ENCODE assay signal across 13 cellular contexts in the genomic region with DNA sequence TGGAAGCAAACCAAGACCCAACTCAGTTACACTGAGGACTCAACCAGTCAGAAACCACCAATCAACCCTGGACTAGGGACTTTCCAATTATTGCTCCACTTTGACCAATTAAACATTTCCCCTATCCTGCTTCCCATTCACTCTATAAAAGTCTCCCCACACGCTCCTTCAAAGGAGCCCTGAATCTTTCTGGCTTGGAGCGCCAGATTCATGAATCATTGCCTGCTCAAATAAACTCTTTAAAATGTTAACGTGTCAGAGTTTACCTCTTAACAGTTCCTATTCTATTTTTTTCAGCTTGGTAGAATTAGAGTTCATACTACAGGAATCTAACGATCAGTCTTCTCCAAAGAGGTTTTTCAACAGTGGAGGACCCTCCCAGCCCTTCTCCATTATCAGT. TPM values are rescaled to one million over a fixed set of nuclear protein-coding genes. Genes with fewer than 3 reads are reported as not detected.
DNase-seq lines count a peak whose midpoint lies in the region; ATAC-seq and TF ChIP-seq lines count a peak whose summit lies in the region.
"Had no signal": no experiment of that assay in that cellular context is flagged by ENCODE, and none has a peak within 500 bp of the region (broad histone marks: within the 10 kb centered on the region; RNA-seq: fewer than 3 reads in every experiment).

No MANE protein-coding gene starts in this region.

- peak; percentile 80 for ATAC-seq in left lung
- no peak for ATAC-seq in HG03159 (IDR thresholded peaks at IDR 0.05; ENCODE audit: unreplicated experiment)
- ATAC-seq: effector memory CD8-positive, alpha-beta T cell; SK-N-SH treated with all-trans-retinoic acid at 6 μM for 48 hours had no signal

- no peaks in the 10 kb centered on the region for H3K36me3 Mint-ChIP-seq in CD4-positive, alpha-beta memory T cell
- H3K36me3 Mint-ChIP-seq: activated naive CD4-positive, alpha-beta T cell treated with anti-CD3 and anti-CD28 coated beads, Interleukin-2, amount 50 U/mL, for 24 hours had no signal

- H3K4me3 ChIP-seq in astrocyte of the spinal cord (ENCODE audit: low read depth, low read length): no peak overlapping the region
- H3K4me3 ChIP-seq in left lung: no peak overlapping the region
- H3K4me3 ChIP-seq in CD4-positive, alpha-beta memory T cell (ENCODE audit: low read length in 2 of 2): no peak overlapping the region
- H3K4me3 ChIP-seq: suprapubic skin had no signal

- H3K27me3 Mint-ChIP-seq in CD4-positive, alpha-beta memory T cell: peaks cover 3 to 8% of the 10 kb centered on the region in 2 donors

- H3K9me3 Mint-ChIP-seq in CD4-positive, alpha-beta memory T cell: no peaks in the 10 kb centered on the region
- H3K9me3 Mint-ChIP-seq: activated naive CD4-positive, alpha-beta T cell treated with anti-CD3 and anti-CD28 coated beads, Interleukin-2, amount 50 U/mL, for 24 hours had no signal

- in situ Hi-C loops in astrocyte of the spinal cord (cut with HindIII; ENCODE audit: low sequenced_read_pairs): no loop called here

- TF ChIP-seq CTCF in astrocyte of the spinal cord (IDR thresholded peaks at IDR 0.05; ENCODE audit: low read depth, low read length): no peak
- no peak for TF ChIP-seq CTCF in left lung (IDR thresholded peaks at IDR 0.05)

- CTCF ChIA-PET in CD4-positive, alpha-beta memory T cell (lab: Charles Lee; ENCODE audit: partially characterized antibody): no interaction called here

- no peak overlapping the region for H3K4me3 Mint-ChIP-seq in CD4-positive, alpha-beta memory T cell
- H3K4me3 Mint-ChIP-seq: activated naive CD4-positive, alpha-beta T cell treated with anti-CD3 and anti-CD28 coated beads, Interleukin-2, amount 50 U/mL, for 24 hours; effector memory CD8-positive, alpha-beta T cell had no signal

- no peaks in the 10 kb centered on the region for H3K4me1 Mint-ChIP-seq in CD4-positive, alpha-beta memory T cell
- H3K4me1 Mint-ChIP-seq: activated naive CD4-positive, alpha-beta T cell treated with anti-CD3 and anti-CD28 coated beads, Interleukin-2, amount 50 U/mL, for 24 hours had no signal

- no peaks in the 10 kb centered on the region for H3K9me3 ChIP-seq in left lung
- no peaks in the 10 kb centered on the region for H3K9me3 ChIP-seq in CD4-positive, alpha-beta memory T cell (ENCODE audit: control insufficient read depth in 1 of 2, low read length in 2 of 2)
- H3K9me3 ChIP-seq: suprapubic skin had no signal

- intact Hi-C loops in left lung (cut with DNase I): no loop called here
- intact Hi-C loops in CD4-positive, alpha-beta memory T cell (cut with micrococcal nuclease): no loop called here

- POLR2A ChIA-PET in CD4-positive, alpha-beta memory T cell (lab: Charles Lee; ENCODE audit: partially characterized antibody): no interaction called here

- no peak overlapping the region for H3K27ac Mint-ChIP-seq in CD4-positive, alpha-beta memory T cell
- H3K27ac Mint-ChIP-seq: activated naive CD4-positive, alpha-beta T cell treated with anti-CD3 and anti-CD28 coated beads, Interleukin-2, amount 50 U/mL, for 24 hours; effector memory CD8-positive, alpha-beta T cell had no signal

- DNase-seq in HK-2 (ENCODE audit: unreplicated experiment) (peak; percentile 41), astrocyte of the spinal cord (ENCODE audit: low read depth, low spot score) (peak; percentile 69), left lung (no peak), T-helper 1 cell (no peak)
- no peak for DNase-seq in stimulated activated CD8-positive, alpha-beta memory T cell treated with anti-CD3 and anti-CD28 coated beads, Interleukin-4, amount 100 ng/mL, for 48 hours
- DNase-seq in CD4-positive, alpha-beta memory T cell: no peak
- DNase-seq: effector memory CD8-positive, alpha-beta T cell; posterior cingulate gyrus had no signal

- H3K27ac ChIP-seq in left lung: peak overlapping the region; percentile 28 to 59
- no peak overlapping the region for H3K27ac ChIP-seq in CD4-positive, alpha-beta memory T cell (ENCODE audit: low read depth, low read length)
- H3K27ac ChIP-seq: suprapubic skin had no signal

- H3K27me3 ChIP-seq in left lung: no peaks in the 10 kb centered on the region
- no peaks in the 10 kb centered on the region for H3K27me3 ChIP-seq in CD4-positive, alpha-beta memory T cell (ENCODE audit: insufficient read depth, low read length)
- H3K27me3 ChIP-seq: suprapubic skin had no signal

- H3K4me1 ChIP-seq in left lung: peaks cover 7 to 14% of the 10 kb centered on the region in 2 donors
- no peaks in the 10 kb centered on the region for H3K4me1 ChIP-seq in CD4-positive, alpha-beta memory T cell (ENCODE audit: insufficient read depth, low read length)
- H3K4me1 ChIP-seq: suprapubic skin had no signal

- H3K36me3 ChIP-seq in left lung: no peaks in the 10 kb centered on the region
- H3K36me3 ChIP-seq in CD4-positive, alpha-beta memory T cell (ENCODE audit: insufficient read depth, low read length): no peaks in the 10 kb centered on the region
- H3K36me3 ChIP-seq: suprapubic skin had no signal

RNA-seq across cellular contexts. Expression of a gene that starts 20.7 kb away (rescaled TPM):
- 10 to 100 TPM in 1 of 2 donors, 1 to 10 TPM in 1; 5.4 to 14.6 TPM for total RNA-seq in left lung
- total RNA-seq in CD4-positive, alpha-beta memory T cell: under 1 TPM; 0.06 to 0.23 TPM
- polyA plus RNA-seq in CD4-positive, alpha-beta memory T cell: not detected
- total RNA-seq: NCI-H460, suprapubic skin had no signal

RNA-seq across cellular contexts. Expression of a gene that starts 28.2 kb away (rescaled TPM):
- not detected for total RNA-seq in left lung
- total RNA-seq in CD4-positive, alpha-beta memory T cell: not detected
- not detected for polyA plus RNA-seq in CD4-positive, alpha-beta memory T cell
- total RNA-seq: NCI-H460, suprapubic skin had no signal

Comparison
In these comparisons a context has a peak if more than half of its experiments do, and no peak if none do; other contexts are left out.
1. DNase-seq: peak in HK-2 (single experiment) and astrocyte of the spinal cord (single experiment); none in left lung (0 of 2), stimulated activated CD8-positive, alpha-beta memory T cell treated with anti-CD3 and anti-CD28 coated beads, Interleukin-4, amount 100 ng/mL, for 48 hours (single experiment), CD4-positive, alpha-beta memory T cell (0 of 5) and T-helper 1 cell (0 of 5).
2. RNA of a gene that starts 20.7 kb away (total RNA-seq): 5.4 to 14.6 TPM in left lung; 0.06 to 0.23 TPM in CD4-positive, alpha-beta memory T cell; every median in the first group is over 4 times any median in the second.